8 cellular contexts compared by ENCODE assay signal in the genomic region with DNA sequence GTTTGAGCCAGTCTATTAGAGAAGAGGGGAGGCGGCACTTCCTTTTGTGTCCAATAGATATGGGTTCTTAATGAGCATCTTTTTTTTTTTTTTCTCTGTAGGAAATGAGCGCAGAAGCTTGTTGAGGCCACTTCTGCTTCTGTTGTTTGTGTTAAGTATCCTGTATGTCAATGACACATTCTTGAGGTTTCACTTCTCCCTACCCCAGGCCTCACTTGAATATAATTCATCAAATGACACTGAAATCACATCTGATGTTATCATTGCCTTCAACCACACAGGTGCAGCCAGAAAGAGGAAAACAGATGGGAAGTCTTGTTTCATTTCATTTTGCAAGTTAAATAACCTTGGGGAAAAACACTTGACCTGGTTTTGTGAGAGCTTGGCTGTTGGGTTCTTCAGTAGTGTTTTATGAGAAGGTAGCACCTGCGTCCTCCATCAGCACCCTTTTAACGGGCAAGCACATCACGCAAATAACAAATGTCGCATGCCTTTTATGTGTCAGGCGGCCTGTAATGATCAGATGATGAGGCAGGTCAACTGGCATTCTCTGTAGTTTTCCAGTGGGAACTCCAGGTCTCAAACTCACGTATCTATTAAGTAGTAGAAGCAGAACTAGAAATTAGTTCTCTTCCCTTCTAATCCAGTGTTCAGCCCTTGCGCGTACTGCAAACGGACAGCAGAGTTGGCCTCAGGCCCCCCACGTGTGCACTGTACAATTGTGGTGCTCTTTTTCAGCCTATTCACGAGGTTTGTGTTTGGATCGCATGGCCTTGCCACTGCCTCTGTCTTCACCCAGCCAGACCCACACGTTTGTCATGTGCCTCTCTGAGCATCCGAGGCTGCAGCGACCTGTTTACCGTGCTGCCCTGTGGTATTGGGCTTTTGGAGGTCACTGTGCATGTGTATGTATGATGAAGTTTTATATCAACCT. TPM values are rescaled to one million over a fixed set of nuclear protein-coding genes. Genes with fewer than 3 reads are reported as not detected.
A peak's percentile ranks its signal among the peaks of the same experiment; 100 is the strongest.
DNase-seq lines count a peak whose midpoint lies in the region; ATAC-seq, FAIRE-seq and TF ChIP-seq lines count a peak whose summit lies in the region.

No MANE protein-coding gene starts in this region.

- no peaks in the 10 kb centered on the region for H3K9me3 Mint-ChIP-seq in activated naive CD4-positive, alpha-beta T cell treated with anti-CD3 and anti-CD28 coated beads for 36 hours

- H3K27me3 Mint-ChIP-seq in activated naive CD4-positive, alpha-beta T cell treated with anti-CD3 and anti-CD28 coated beads for 36 hours (ENCODE audit: low read depth), result peaks cover 40% of the 10 kb centered on the region

- peaks cover 39% of the 10 kb centered on the region for H3K4me1 ChIP-seq in lower lobe of right lung

- CTCF ChIA-PET in activated naive CD4-positive, alpha-beta T cell treated with anti-CD3 and anti-CD28 coated beads for 36 hours (lab: Charles Lee), result no interaction called here

- no peaks in the 10 kb centered on the region for H3K36me3 Mint-ChIP-seq in activated naive CD4-positive, alpha-beta T cell treated with anti-CD3 and anti-CD28 coated beads for 36 hours (ENCODE audit: low read depth)

- H3K9me3 ChIP-seq in lower lobe of right lung, result no peaks in the 10 kb centered on the region
- no peaks in the 10 kb centered on the region for H3K9me3 ChIP-seq in WERI-Rb-1 (ENCODE audit: severe bottlenecking)

- no peak overlapping the region for H3K4me3 ChIP-seq in lower lobe of right lung
- no peak overlapping the region for H3K4me3 ChIP-seq in WERI-Rb-1 (ENCODE audit: low read depth, low read length)

- intact Hi-C loops in activated naive CD4-positive, alpha-beta T cell treated with anti-CD3 and anti-CD28 coated beads for 36 hours (cut with micrococcal nuclease), result loop anchor here (1.0 kb wide), 3 partner anchors 9 to 190 kb away; no protein-coding TSS in a partner anchor
- intact Hi-C loops in lower lobe of right lung (cut with DNase I), result no loop called here

- no peak for TF ChIP-seq CTCF in lower lobe of right lung (IDR thresholded peaks at IDR 0.05)
- TF ChIP-seq CTCF in WERI-Rb-1 (IDR thresholded peaks at IDR 0.05; ENCODE audit: low read depth, low read length), result no peak

- no peak overlapping the region for H3K4me3 Mint-ChIP-seq in activated naive CD4-positive, alpha-beta T cell treated with anti-CD3 and anti-CD28 coated beads for 36 hours

- peaks cover 17% of the 10 kb centered on the region for H3K4me1 Mint-ChIP-seq in activated naive CD4-positive, alpha-beta T cell treated with anti-CD3 and anti-CD28 coated beads for 36 hours (ENCODE audit: low read depth)

- no peaks in the 10 kb centered on the region for H3K27me3 ChIP-seq in lower lobe of right lung (ENCODE audit: low read depth)
- H3K27me3 ChIP-seq in WERI-Rb-1 (ENCODE audit: insufficient read depth, low read depth, severe bottlenecking), result peaks cover 7% of the 10 kb centered on the region

- DNase-seq in activated naive CD4-positive, alpha-beta T cell treated with anti-CD3 and anti-CD28 coated beads for 36 hours, result peak; percentile 18
- DNase-seq in activated naive CD4-positive, alpha-beta T cell (lab: John Stamatoyannopoulos, UW), result no peak
- peak; percentile 96 for DNase-seq in NCI-H2107 treated with DMSO at 0.1 percent for 48 hours (lab: John Stamatoyannopoulos, UW; ENCODE audit: unreplicated experiment)
- DNase-seq in lower lobe of right lung, result no peak
- no peak for DNase-seq in cerebellum (ENCODE audit: low spot score)
- no peak for DNase-seq in WERI-Rb-1
- no peak for DNase-seq in frontal cortex (ENCODE audit: low spot score in 2 of 2)

- H3K27ac ChIP-seq in lower lobe of right lung (no peak overlapping the region), WERI-Rb-1 (no peak overlapping the region)

- no peak for FAIRE-seq in frontal cortex (lab: Jason Lieb, UNC)

- peak overlapping the region; percentile 3 for H3K27ac Mint-ChIP-seq in activated naive CD4-positive, alpha-beta T cell treated with anti-CD3 and anti-CD28 coated beads for 36 hours

- peak; percentile 98 for ATAC-seq in HG02884 (IDR thresholded peaks at IDR 0.05; ENCODE audit: unreplicated experiment)
- peak; percentile 36 to 42 for ATAC-seq in lower lobe of right lung

- H3K36me3 ChIP-seq in lower lobe of right lung, result no peaks in the 10 kb centered on the region
- H3K36me3 ChIP-seq in WERI-Rb-1, result no peaks in the 10 kb centered on the region

RNA-seq across cellular contexts. Expression of a gene that starts 23.5 kb away (rescaled TPM):
- 10 to 100 TPM; 10.8 to 11.1 TPM for total RNA-seq in activated naive CD4-positive, alpha-beta T cell treated with anti-CD3 and anti-CD28 coated beads for 36 hours
- total RNA-seq in lower lobe of right lung (20.4 TPM), cerebellum (45.2 TPM), frontal cortex (9.0 TPM)

Comparison
In these comparisons a context has a peak if more than half of its experiments do, and no peak if none do; other contexts are left out.
1. DNase-seq: peak in activated naive CD4-positive, alpha-beta T cell treated with anti-CD3 and anti-CD28 coated beads for 36 hours (single experiment) and NCI-H2107 treated with DMSO at 0.1 percent for 48 hours (single experiment); none in activated naive CD4-positive, alpha-beta T cell (0 of 4), lower lobe of right lung (single experiment), cerebellum (single experiment), WERI-Rb-1 (single experiment) and frontal cortex (0 of 2).